ENCODE assay signal across 10 cellular contexts in the genomic region with DNA sequence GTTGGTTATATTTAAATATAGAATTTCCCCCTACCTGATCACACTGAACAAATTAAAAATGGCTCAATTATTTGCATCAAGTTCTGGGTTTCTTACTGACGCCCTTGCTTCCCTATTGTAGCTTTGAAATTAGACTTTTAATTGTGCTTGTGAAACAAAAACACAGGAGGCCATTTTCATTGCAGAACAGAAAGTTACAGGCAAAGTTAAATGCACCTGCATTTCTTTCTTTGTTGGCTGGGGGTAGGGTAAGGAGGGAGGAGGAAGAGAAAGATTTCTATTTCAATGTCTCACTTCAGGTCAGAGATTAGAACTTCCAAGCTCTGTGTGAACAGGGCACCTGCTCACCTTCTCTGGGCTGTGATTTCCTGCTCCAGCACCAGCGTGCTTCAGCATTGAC.
A peak's percentile ranks its signal among the peaks of the same experiment; 100 is the strongest.
DNase-seq lines count a peak whose midpoint lies in the region; ATAC-seq, FAIRE-seq and TF ChIP-seq lines count a peak whose summit lies in the region.
"Had no signal": no experiment of that assay in that cellular context is flagged by ENCODE, and none has a peak within 500 bp of the region (broad histone marks: within the 10 kb centered on the region; RNA-seq: fewer than 3 reads in every experiment).

No MANE protein-coding gene starts in this region.

- no peak for FAIRE-seq in GM12891 (lab: Jason Lieb, UNC)

- intact Hi-C loops in Right ventricle myocardium inferior (cut with DNase I): no loop called here

- peaks cover 4% of the 10 kb centered on the region for H3K36me3 Mint-ChIP-seq in T-helper 17 cell (ENCODE audit: low read depth)

- no peak overlapping the region for H3K27ac Mint-ChIP-seq in T-helper 17 cell

- DNase-seq in GM12891 (ENCODE audit: insufficient read length, low spot score) (no peak), T-helper 17 cell (no peak), EL (no peak), OCI-M1 (lab: John Stamatoyannopoulos, UW) (no peak), Right ventricle myocardium inferior (ENCODE audit: missing footprints) (no peak), HCEC 1CT (no peak)
- DNase-seq: activated CD4-positive, alpha-beta T cell treated with anti-CD3 and anti-CD28 coated beads for 4 hours; amygdala had no signal

- H3K27me3 Mint-ChIP-seq in T-helper 17 cell: peaks cover 38% of the 10 kb centered on the region

- no peak for TF ChIP-seq POLR2A in GM12891 (IDR thresholded peaks at IDR 0.05; ENCODE audit: low read depth, low read length)

- ATAC-seq in GM19463 (IDR thresholded peaks at IDR 0.05; ENCODE audit: unreplicated experiment) (peak; percentile 31), HG03039 (IDR thresholded peaks at IDR 0.05; ENCODE audit: unreplicated experiment) (peak; percentile 37), T-helper 17 cell (peak; percentile 47), Right ventricle myocardium inferior (no peak)

- H3K9me3 ChIP-seq in T-helper 17 cell (ENCODE audit: control insufficient read depth, low read length, poor library complexity, severe bottlenecking): no peaks in the 10 kb centered on the region

- no peak overlapping the region for H3K4me3 Mint-ChIP-seq in T-helper 17 cell

- H3K4me1 Mint-ChIP-seq in T-helper 17 cell: peaks cover 6% of the 10 kb centered on the region

TF ChIP-seq in GM12891, 5 proteins besides CTCF, POLR2A, EP300 and RAD21:
- TF ChIP-seq POU2F2 (IDR thresholded peaks at IDR 0.05; ENCODE audit: low read depth, low read length) (no peak), SPI1 (IDR thresholded peaks at IDR 0.05; ENCODE audit: low read depth, low read length) (peak; percentile 14; the same call in 1 of the 2 replicates)
